21 cellular contexts compared by ENCODE assay signal in genomic region chr20:15927893-15928650, GRCh38.
"Had no signal": no experiment of that assay in that cellular context is flagged by ENCODE, and none has a peak within 500 bp of the region (broad histone marks: within the 10 kb centered on the region; RNA-seq: fewer than 3 reads in every experiment).

No MANE protein-coding gene starts in this region.

- H3K4me1 ChIP-seq: adrenal gland, breast epithelium, gastrocnemius medialis had no signal

- H3K4me3 Mint-ChIP-seq: activated CD8-positive, alpha-beta T cell treated with anti-CD3 and anti-CD28 coated beads, Interleukin-2, amount 10 ng/mL, durations not matched to agents 7 days and 5 days; activated T-helper 1 cell treated with anti-CD3 and anti-CD28 coated beads, Interleukin-12 subunit alpha, Interleukin-12 subunit beta, Interleukin-2, Interleukin-4 antibody, amounts not matched to agents 30 ng/mL and 10 ng/mL and 1 ng/mL, durations not matched to agents 14 hours and 24 hours and 36 hours; central memory CD8-positive, alpha-beta T cell; memory B cell; nephron progenitor cell had no signal

- H3K9me3 ChIP-seq: adrenal gland, breast epithelium, gastrocnemius medialis, thoracic aorta had no signal

- DNase-seq: activated CD4-positive, alpha-beta T cell treated with anti-CD3 and anti-CD28 coated beads for 1 hour; activated CD4-positive, alpha-beta T cell treated with anti-CD3 and anti-CD28 coated beads, Interleukin-2, amount 50 U/mL, for 1 hour; activated CD8-positive, alpha-beta T cell treated with anti-CD3 and anti-CD28 coated beads, Interleukin-2, amount 10 ng/mL, durations not matched to agents 7 days and 5 days; adrenal gland; effector memory CD4-positive, alpha-beta T cell; gastrocnemius medialis; islet precursor cell; left cardiac atrium; nephron progenitor cell; nucleus accumbens; posterior cingulate gyrus; stimulated activated CD4-positive, alpha-beta T cell treated with anti-CD3 and anti-CD28 coated beads, Interleukin-2, amount 100 ng/mL, for 48 hours; stimulated activated naive CD4-positive, alpha-beta T cell treated with Interleukin-2 at 50 U/mL for 16 hours; WERI-Rb-1 had no signal

- H3K27me3 Mint-ChIP-seq: central memory CD8-positive, alpha-beta T cell; memory B cell had no signal

- H3K27ac ChIP-seq: adrenal gland, breast epithelium, gastrocnemius medialis, thoracic aorta, WERI-Rb-1 had no signal

- ATAC-seq: activated CD8-positive, alpha-beta T cell treated with anti-CD3 and anti-CD28 coated beads, Interleukin-2, amount 10 ng/mL, durations not matched to agents 7 days and 5 days; activated naive CD4-positive, alpha-beta T cell treated with anti-CD3 and anti-CD28 coated beads, Interleukin-2, amount 50 U/mL, for 72 hours; gastrocnemius medialis; left cardiac atrium; sciatic nerve had no signal

- H3K36me3 ChIP-seq: adrenal gland, breast epithelium, gastrocnemius medialis, thoracic aorta, WERI-Rb-1 had no signal

- H3K36me3 Mint-ChIP-seq: memory B cell had no signal

- H3K9me3 Mint-ChIP-seq: activated T-helper 1 cell treated with anti-CD3 and anti-CD28 coated beads, Interleukin-12 subunit alpha, Interleukin-12 subunit beta, Interleukin-2, Interleukin-4 antibody, amounts not matched to agents 30 ng/mL and 10 ng/mL and 1 ng/mL, durations not matched to agents 14 hours and 24 hours and 36 hours; memory B cell had no signal

- H3K4me3 ChIP-seq: adrenal gland, breast epithelium, gastrocnemius medialis, thoracic aorta had no signal

- H3K27me3 ChIP-seq: adrenal gland, breast epithelium, gastrocnemius medialis had no signal

- H3K4me1 Mint-ChIP-seq: central memory CD8-positive, alpha-beta T cell; nephron progenitor cell had no signal

- H3K27ac Mint-ChIP-seq: activated CD8-positive, alpha-beta T cell treated with anti-CD3 and anti-CD28 coated beads, Interleukin-2, amount 10 ng/mL, durations not matched to agents 7 days and 5 days; activated naive CD4-positive, alpha-beta T cell treated with anti-CD3 and anti-CD28 coated beads, Interleukin-2, amount 50 U/mL, for 72 hours; activated T-helper 1 cell treated with anti-CD3 and anti-CD28 coated beads, Interleukin-12 subunit alpha, Interleukin-12 subunit beta, Interleukin-2, Interleukin-4 antibody, amounts not matched to agents 30 ng/mL and 10 ng/mL and 1 ng/mL, durations not matched to agents 14 hours and 24 hours and 36 hours; memory B cell; nephron progenitor cell had no signal
